ENCODE assay signal across 1 cellular context in genomic region chr10:78528749-78529204, GRCh38.
TF ChIP-seq lines count a peak whose summit lies in the region.

No MANE protein-coding gene starts in this region.

TF ChIP-seq in HepG2, 621 proteins besides CTCF, POLR2A, EP300 and RAD21 (continued from another document and continues in another):
- TF ChIP-seq ZSCAN9 (CRISPR knock-in tag; IDR thresholded peaks at IDR 0.05; ENCODE audit: borderline replicate concordance) (peak; percentile 60), HIC2 (CRISPR knock-in tag; IDR thresholded peaks at IDR 0.05; ENCODE audit: low read depth) (peak; percentile 87; the same call in 1 of the 2 replicates), ZNF549 (CRISPR knock-in tag; IDR thresholded peaks at IDR 0.05) (no peak), HNRNPL (IDR thresholded peaks at IDR 0.05; ENCODE audit: low read depth, low read length) (no peak), FOXA3 (CRISPR knock-in tag; IDR thresholded peaks at IDR 0.05) (peak; percentile 95), GPN1 (CRISPR knock-in tag; IDR thresholded peaks at IDR 0.05; ENCODE audit: borderline replicate concordance) (no peak), ZNF414 (CRISPR knock-in tag; IDR thresholded peaks at IDR 0.05) (peak; percentile 40; the same call in 1 of the 2 replicates), ZNF816 (CRISPR knock-in tag; IDR thresholded peaks at IDR 0.05; ENCODE audit: borderline replicate concordance) (peak; percentile 45; the same call in 1 of the 2 replicates), ATF2 (CRISPR knock-in tag; IDR thresholded peaks at IDR 0.05) (peak; percentile 48; the same call in 1 of the 2 replicates), ZNF235 (CRISPR knock-in tag; IDR thresholded peaks at IDR 0.05; ENCODE audit: borderline replicate concordance) (peak; percentile 47; the same call in 1 of the 2 replicates), ZNF580 (CRISPR knock-in tag; IDR thresholded peaks at IDR 0.05; ENCODE audit: borderline replicate concordance, low read depth) (peak; percentile 78; the same call in 1 of the 2 replicates), ZNF615 (CRISPR knock-in tag; IDR thresholded peaks at IDR 0.05; ENCODE audit: borderline replicate concordance) (peak; percentile 39; the same call in 1 of the 2 replicates), PBX2 (CRISPR knock-in tag; IDR thresholded peaks at IDR 0.05) (no peak), RELA (CRISPR knock-in tag; IDR thresholded peaks at IDR 0.05) (peak; percentile 64; the same call in 1 of the 2 replicates), KLF11 (CRISPR knock-in tag; IDR thresholded peaks at IDR 0.05) (no peak), SALL2 (CRISPR knock-in tag; IDR thresholded peaks at IDR 0.05) (no peak), U2AF2 (IDR thresholded peaks at IDR 0.05; ENCODE audit: low read depth, low read length) (no peak), MEF2D (CRISPR knock-in tag; IDR thresholded peaks at IDR 0.05) (peak; percentile 82), NAIF1 (CRISPR knock-in tag; IDR thresholded peaks at IDR 0.05; ENCODE audit: borderline replicate concordance) (peak; percentile 99), SKI (IDR thresholded peaks at IDR 0.05; ENCODE audit: partially characterized antibody) (peak; percentile 80), SIX4 (CRISPR knock-in tag; IDR thresholded peaks at IDR 0.05) (no peak), ZBTB7B (CRISPR knock-in tag; IDR thresholded peaks at IDR 0.05) (peak; percentile 86; the same call in 1 of the 2 replicates), CENPT (CRISPR knock-in tag; IDR thresholded peaks at IDR 0.05; ENCODE audit: low read depth) (no peak), KDM1A (CRISPR knock-in tag; IDR thresholded peaks at IDR 0.05) (0 out of 2 replicates have a peak, but pooled peaks have one; percentile 25), ZNF772 (CRISPR knock-in tag; IDR thresholded peaks at IDR 0.05) (peak; percentile 95), ELF3 (CRISPR knock-in tag; IDR thresholded peaks at IDR 0.05) (peak; percentile 98), CEBPB (IDR thresholded peaks at IDR 0.05; ENCODE audit: borderline replicate concordance, low read depth, low read length) (no peak), ZNF530 (CRISPR knock-in tag; IDR thresholded peaks at IDR 0.05; ENCODE audit: low read depth) (no peak), TOE1 (CRISPR knock-in tag; IDR thresholded peaks at IDR 0.05) (peak; percentile 95; the same call in 1 of the 2 replicates), ZNF639 (CRISPR knock-in tag; conservative IDR thresholded peaks at IDR 0.05) (no peak), ZNF614 (CRISPR knock-in tag; IDR thresholded peaks at IDR 0.05; ENCODE audit: borderline replicate concordance) (peak; percentile 80; the same call in 1 of the 2 replicates), DNMT1 (CRISPR knock-in tag; IDR thresholded peaks at IDR 0.05) (no peak), SMAD9 (CRISPR knock-in tag; IDR thresholded peaks at IDR 0.05) (no peak), ZNF605 (CRISPR knock-in tag; IDR thresholded peaks at IDR 0.05) (peak; percentile 91), KMT2A (CRISPR knock-in tag; IDR thresholded peaks at IDR 0.05) (peak; percentile 85), ZNF335 (CRISPR knock-in tag; IDR thresholded peaks at IDR 0.05) (peak; percentile 80), RCOR2 (CRISPR knock-in tag; IDR thresholded peaks at IDR 0.05) (peak; percentile 91)
- TF ChIP-seq, protein P1, sequence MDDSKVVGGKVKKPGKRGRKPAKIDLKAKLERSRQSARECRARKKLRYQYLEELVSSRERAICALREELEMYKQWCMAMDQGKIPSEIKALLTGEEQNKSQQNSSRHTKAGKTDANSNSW (CRISPR knock-in tag; IDR thresholded peaks at IDR 0.05; ENCODE audit: borderline replicate concordance) = no peak
- TF ChIP-seq, protein P2, sequence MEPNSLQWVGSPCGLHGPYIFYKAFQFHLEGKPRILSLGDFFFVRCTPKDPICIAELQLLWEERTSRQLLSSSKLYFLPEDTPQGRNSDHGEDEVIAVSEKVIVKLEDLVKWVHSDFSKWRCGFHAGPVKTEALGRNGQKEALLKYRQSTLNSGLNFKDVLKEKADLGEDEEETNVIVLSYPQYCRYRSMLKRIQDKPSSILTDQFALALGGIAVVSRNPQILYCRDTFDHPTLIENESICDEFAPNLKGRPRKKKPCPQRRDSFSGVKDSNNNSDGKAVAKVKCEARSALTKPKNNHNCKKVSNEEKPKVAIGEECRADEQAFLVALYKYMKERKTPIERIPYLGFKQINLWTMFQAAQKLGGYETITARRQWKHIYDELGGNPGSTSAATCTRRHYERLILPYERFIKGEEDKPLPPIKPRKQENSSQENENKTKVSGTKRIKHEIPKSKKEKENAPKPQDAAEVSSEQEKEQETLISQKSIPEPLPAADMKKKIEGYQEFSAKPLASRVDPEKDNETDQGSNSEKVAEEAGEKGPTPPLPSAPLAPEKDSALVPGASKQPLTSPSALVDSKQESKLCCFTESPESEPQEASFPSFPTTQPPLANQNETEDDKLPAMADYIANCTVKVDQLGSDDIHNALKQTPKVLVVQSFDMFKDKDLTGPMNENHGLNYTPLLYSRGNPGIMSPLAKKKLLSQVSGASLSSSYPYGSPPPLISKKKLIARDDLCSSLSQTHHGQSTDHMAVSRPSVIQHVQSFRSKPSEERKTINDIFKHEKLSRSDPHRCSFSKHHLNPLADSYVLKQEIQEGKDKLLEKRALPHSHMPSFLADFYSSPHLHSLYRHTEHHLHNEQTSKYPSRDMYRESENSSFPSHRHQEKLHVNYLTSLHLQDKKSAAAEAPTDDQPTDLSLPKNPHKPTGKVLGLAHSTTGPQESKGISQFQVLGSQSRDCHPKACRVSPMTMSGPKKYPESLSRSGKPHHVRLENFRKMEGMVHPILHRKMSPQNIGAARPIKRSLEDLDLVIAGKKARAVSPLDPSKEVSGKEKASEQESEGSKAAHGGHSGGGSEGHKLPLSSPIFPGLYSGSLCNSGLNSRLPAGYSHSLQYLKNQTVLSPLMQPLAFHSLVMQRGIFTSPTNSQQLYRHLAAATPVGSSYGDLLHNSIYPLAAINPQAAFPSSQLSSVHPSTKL (CRISPR knock-in tag; IDR thresholded peaks at IDR 0.05) = peak; percentile 97
- TF ChIP-seq, protein P3, sequence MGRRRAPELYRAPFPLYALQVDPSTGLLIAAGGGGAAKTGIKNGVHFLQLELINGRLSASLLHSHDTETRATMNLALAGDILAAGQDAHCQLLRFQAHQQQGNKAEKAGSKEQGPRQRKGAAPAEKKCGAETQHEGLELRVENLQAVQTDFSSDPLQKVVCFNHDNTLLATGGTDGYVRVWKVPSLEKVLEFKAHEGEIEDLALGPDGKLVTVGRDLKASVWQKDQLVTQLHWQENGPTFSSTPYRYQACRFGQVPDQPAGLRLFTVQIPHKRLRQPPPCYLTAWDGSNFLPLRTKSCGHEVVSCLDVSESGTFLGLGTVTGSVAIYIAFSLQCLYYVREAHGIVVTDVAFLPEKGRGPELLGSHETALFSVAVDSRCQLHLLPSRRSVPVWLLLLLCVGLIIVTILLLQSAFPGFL (CRISPR knock-in tag; IDR thresholded peaks at IDR 0.05) = no peak
- TF ChIP-seq, protein P4, sequence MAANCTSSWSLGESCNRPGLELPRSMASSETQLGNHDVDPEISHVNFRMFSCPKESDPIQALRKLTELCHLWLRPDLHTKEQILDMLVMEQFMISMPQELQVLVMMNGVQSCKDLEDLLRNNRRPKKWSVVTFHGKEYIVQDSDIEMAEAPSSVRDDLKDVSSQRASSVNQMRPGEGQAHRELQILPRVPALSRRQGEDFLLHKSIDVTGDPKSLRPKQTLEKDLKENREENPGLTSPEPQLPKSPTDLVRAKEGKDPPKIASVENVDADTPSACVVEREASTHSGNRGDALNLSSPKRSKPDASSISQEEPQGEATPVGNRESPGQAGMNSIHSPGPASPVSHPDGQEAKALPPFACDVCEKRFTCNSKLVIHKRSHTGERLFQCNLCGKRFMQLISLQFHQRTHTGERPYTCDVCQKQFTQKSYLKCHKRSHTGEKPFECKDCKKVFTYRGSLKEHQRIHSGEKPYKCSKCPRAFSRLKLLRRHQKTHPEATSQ (CRISPR knock-in tag; IDR thresholded peaks at IDR 0.05; ENCODE audit: borderline replicate concordance) = no peak
- TF ChIP-seq, protein P5, sequence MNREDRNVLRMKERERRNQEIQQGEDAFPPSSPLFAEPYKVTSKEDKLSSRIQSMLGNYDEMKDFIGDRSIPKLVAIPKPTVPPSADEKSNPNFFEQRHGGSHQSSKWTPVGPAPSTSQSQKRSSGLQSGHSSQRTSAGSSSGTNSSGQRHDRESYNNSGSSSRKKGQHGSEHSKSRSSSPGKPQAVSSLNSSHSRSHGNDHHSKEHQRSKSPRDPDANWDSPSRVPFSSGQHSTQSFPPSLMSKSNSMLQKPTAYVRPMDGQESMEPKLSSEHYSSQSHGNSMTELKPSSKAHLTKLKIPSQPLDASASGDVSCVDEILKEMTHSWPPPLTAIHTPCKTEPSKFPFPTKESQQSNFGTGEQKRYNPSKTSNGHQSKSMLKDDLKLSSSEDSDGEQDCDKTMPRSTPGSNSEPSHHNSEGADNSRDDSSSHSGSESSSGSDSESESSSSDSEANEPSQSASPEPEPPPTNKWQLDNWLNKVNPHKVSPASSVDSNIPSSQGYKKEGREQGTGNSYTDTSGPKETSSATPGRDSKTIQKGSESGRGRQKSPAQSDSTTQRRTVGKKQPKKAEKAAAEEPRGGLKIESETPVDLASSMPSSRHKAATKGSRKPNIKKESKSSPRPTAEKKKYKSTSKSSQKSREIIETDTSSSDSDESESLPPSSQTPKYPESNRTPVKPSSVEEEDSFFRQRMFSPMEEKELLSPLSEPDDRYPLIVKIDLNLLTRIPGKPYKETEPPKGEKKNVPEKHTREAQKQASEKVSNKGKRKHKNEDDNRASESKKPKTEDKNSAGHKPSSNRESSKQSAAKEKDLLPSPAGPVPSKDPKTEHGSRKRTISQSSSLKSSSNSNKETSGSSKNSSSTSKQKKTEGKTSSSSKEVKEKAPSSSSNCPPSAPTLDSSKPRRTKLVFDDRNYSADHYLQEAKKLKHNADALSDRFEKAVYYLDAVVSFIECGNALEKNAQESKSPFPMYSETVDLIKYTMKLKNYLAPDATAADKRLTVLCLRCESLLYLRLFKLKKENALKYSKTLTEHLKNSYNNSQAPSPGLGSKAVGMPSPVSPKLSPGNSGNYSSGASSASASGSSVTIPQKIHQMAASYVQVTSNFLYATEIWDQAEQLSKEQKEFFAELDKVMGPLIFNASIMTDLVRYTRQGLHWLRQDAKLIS (CRISPR knock-in tag; IDR thresholded peaks at IDR 0.05) = no peak
- TF ChIP-seq, protein P6, sequence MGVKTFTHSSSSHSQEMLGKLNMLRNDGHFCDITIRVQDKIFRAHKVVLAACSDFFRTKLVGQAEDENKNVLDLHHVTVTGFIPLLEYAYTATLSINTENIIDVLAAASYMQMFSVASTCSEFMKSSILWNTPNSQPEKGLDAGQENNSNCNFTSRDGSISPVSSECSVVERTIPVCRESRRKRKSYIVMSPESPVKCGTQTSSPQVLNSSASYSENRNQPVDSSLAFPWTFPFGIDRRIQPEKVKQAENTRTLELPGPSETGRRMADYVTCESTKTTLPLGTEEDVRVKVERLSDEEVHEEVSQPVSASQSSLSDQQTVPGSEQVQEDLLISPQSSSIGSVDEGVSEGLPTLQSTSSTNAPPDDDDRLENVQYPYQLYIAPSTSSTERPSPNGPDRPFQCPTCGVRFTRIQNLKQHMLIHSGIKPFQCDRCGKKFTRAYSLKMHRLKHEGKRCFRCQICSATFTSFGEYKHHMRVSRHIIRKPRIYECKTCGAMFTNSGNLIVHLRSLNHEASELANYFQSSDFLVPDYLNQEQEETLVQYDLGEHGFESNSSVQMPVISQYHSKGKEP (CRISPR knock-in tag; IDR thresholded peaks at IDR 0.05) = no peak
